8 cellular contexts compared by ENCODE assay signal in genomic region chr4:13541720-13542576, GRCh38. TPM values are rescaled to one million over a fixed set of nuclear protein-coding genes. Genes with fewer than 3 reads are reported as not detected.
A peak's percentile ranks its signal among the peaks of the same experiment; 100 is the strongest.
DNase-seq lines count a peak whose midpoint lies in the region; ATAC-seq and TF ChIP-seq lines count a peak whose summit lies in the region.

No MANE protein-coding gene starts in this region.

- CTCF ChIA-PET in RWPE1 (lab: Yijun Ruan, JAX): interaction anchor here (0.6 to 1.0 kb wide), 5 partner anchors 23 to 689 kb away, joined by 3 to 5 read pairs (median 4); no protein-coding TSS in a partner anchor

- TF ChIP-seq CTCF in RWPE1 (conservative IDR thresholded peaks at IDR 0.05; ENCODE audit: low read depth): peak; percentile 51
- TF ChIP-seq CTCF in fibroblast of the aortic adventitia (IDR thresholded peaks at IDR 0.05; ENCODE audit: insufficient read depth, low read length): peak; percentile 9

- POLR2A ChIA-PET in RWPE1 (lab: Yijun Ruan, JAX; ENCODE audit: low non-redundant PET): no interaction called here

- ATAC-seq in Right ventricle myocardium superior (ENCODE audit: poor library complexity): peak; percentile 54
- no peak for ATAC-seq in left cardiac atrium
- no peak for ATAC-seq in HG03439 (IDR thresholded peaks at IDR 0.05; ENCODE audit: unreplicated experiment)

- H3K4me1 ChIP-seq in skeletal muscle tissue (ENCODE audit: control insufficient read depth in 3 of 3, insufficient read depth in 3 of 3, low read length in 3 of 3): peaks cover 19 to 26% (median 24%) of the 10 kb centered on the region in 3 donors

- H3K9ac ChIP-seq in skeletal muscle tissue (ENCODE audit: low read depth in 1 of 3, low read length in 3 of 3): no peak overlapping the region

- intact Hi-C loops in Right ventricle myocardium superior (cut with DNase I): no loop called here
- intact Hi-C loops in left cardiac atrium (cut with DNase I): loop anchor here in 1 of 2 donors (10.0 kb wide), 1 partner anchor 807 kb away; no protein-coding TSS in a partner anchor

- no peaks in the 10 kb centered on the region for H3K36me3 ChIP-seq in skeletal muscle tissue (ENCODE audit: control insufficient read depth in 3 of 3, insufficient read depth in 3 of 3, low read length in 3 of 3)

- H3K27me3 ChIP-seq in skeletal muscle tissue (ENCODE audit: control insufficient read depth in 3 of 3, insufficient read depth in 3 of 3, low read length in 3 of 3): peaks cover 92 to 98% (median 96%) of the 10 kb centered on the region in 3 donors

- peaks cover 0 to 4% (median 2%) of the 10 kb centered on the region in 3 donors for H3K9me3 ChIP-seq in skeletal muscle tissue (ENCODE audit: control insufficient read depth in 3 of 3, low read length in 3 of 3)

- H3K27ac ChIP-seq in RWPE1 (no peak overlapping the region), skeletal muscle tissue (ENCODE audit: low read depth, low read length) (no peak overlapping the region)

- no peak for DNase-seq in Right ventricle myocardium superior
- no peak for DNase-seq in left cardiac atrium
- no peak for DNase-seq in RWPE1 (ENCODE audit: low spot score)
- DNase-seq in fibroblast of the aortic adventitia (ENCODE audit: low read depth): no peak
- no peak for DNase-seq in effector CD4-positive, alpha-beta T cell
- DNase-seq in foreskin melanocyte: no peak

- H3K4me3 ChIP-seq in fibroblast of the aortic adventitia (ENCODE audit: low read depth, low read length): no peak overlapping the region
- peak overlapping the region in 2 of 3 donors; percentile 27 to 29 for H3K4me3 ChIP-seq in skeletal muscle tissue (ENCODE audit: low read length in 3 of 3)

RNA-seq across cellular contexts. Expression of gene NKX3-2, which starts 2.4 kb away (rescaled TPM):
- not detected for total RNA-seq in Right ventricle myocardium superior
- not detected for total RNA-seq in left cardiac atrium
- 0.18 and 1.9 TPM in 2 replicates for total RNA-seq in fibroblast of the aortic adventitia (ENCODE audit: low replicate concordance)
- total RNA-seq in skeletal muscle tissue: under 0.01 TPM

RNA-seq across cellular contexts. Expression of gene RAB28, which starts 57.8 kb away (rescaled TPM):
- 20.5 TPM for total RNA-seq in Right ventricle myocardium superior
- total RNA-seq in left cardiac atrium: 10 to 100 TPM; 15.9 to 18.5 TPM
- total RNA-seq in fibroblast of the aortic adventitia (ENCODE audit: low replicate concordance): 3.7 and 16.7 TPM in 2 replicates
- 18.8 TPM for total RNA-seq in skeletal muscle tissue
